Comparison of ENCODE assay signal across 10 cellular contexts in genomic region chr5:10030219-10030831, GRCh38.
DNase-seq lines count a peak whose midpoint lies in the region; ATAC-seq and TF ChIP-seq lines count a peak whose summit lies in the region.
"Had no signal": no experiment of that assay in that cellular context is flagged by ENCODE, and none has a peak within 500 bp of the region (broad histone marks: within the 10 kb centered on the region; RNA-seq: fewer than 3 reads in every experiment).

No MANE protein-coding gene starts in this region.

- 58% methylated on average over 2 of the region's 2 CpGs for WGBS in mammary epithelial cell (ENCODE audit: low coverage, missing lambda C conversion rate)

- no peak overlapping the region for H2AFZ ChIP-seq in mammary epithelial cell (ENCODE audit: low read depth, low read length)

- no peaks in the 10 kb centered on the region for H3K9me3 ChIP-seq in mammary epithelial cell (replicated peaks; ENCODE audit: insufficient read depth, low read length)
- no peaks in the 10 kb centered on the region for H3K9me3 ChIP-seq in mucosa of descending colon
- H3K9me3 ChIP-seq in naive thymus-derived CD4-positive, alpha-beta T cell (ENCODE audit: control insufficient read depth in 2 of 3, low read length in 3 of 3) = peaks cover 0 to 15% (median 0%) of the 10 kb centered on the region in 3 experiments
- H3K9me3 ChIP-seq: thoracic aorta had no signal

- H3K4me1 ChIP-seq in mammary epithelial cell (ENCODE audit: insufficient read depth, low read length) (no peaks in the 10 kb centered on the region), mucosa of descending colon (ENCODE audit: low read depth) (no peaks in the 10 kb centered on the region)
- H3K4me1 ChIP-seq in naive thymus-derived CD4-positive, alpha-beta T cell (ENCODE audit: control insufficient read depth in 2 of 2, insufficient read depth in 2 of 2, low read length in 2 of 2) = no peaks in the 10 kb centered on the region

- peak; percentile 36 for ATAC-seq in mucosa of descending colon
- ATAC-seq in naive thymus-derived CD4-positive, alpha-beta T cell = no peak

- intact Hi-C loops in mammary epithelial cell (cut with micrococcal nuclease) = loop anchor here (1.0 to 10.0 kb wide), 5 partner anchors 132 to 873 kb away; partner anchors contain the start of gene SEMA5A
- intact Hi-C loops in mucosa of descending colon (cut with DNase I, micrococcal nuclease) = no loop called here
- intact Hi-C loops in posterior cingulate gyrus (cut with DNase I) = no loop called here
- intact Hi-C loops in naive thymus-derived CD4-positive, alpha-beta T cell (cut with micrococcal nuclease) = no loop called here

- H3K4me3 ChIP-seq in mammary epithelial cell (replicated peaks in 1 of 3; ENCODE audit: insufficient read depth in 1 of 3, low read depth in 2 of 3, low read length in 3 of 3) = no peak overlapping the region
- no peak overlapping the region for H3K4me3 ChIP-seq in mucosa of descending colon
- no peak overlapping the region for H3K4me3 ChIP-seq in naive thymus-derived CD4-positive, alpha-beta T cell (ENCODE audit: low read length)
- H3K4me3 ChIP-seq: thoracic aorta had no signal

- H3K27me3 ChIP-seq in mammary epithelial cell (ENCODE audit: insufficient read depth, low read length) = no peaks in the 10 kb centered on the region
- no peaks in the 10 kb centered on the region for H3K27me3 ChIP-seq in naive thymus-derived CD4-positive, alpha-beta T cell (ENCODE audit: control insufficient read depth in 2 of 2, insufficient read depth in 2 of 2, low read length in 2 of 2)

- H3K9ac ChIP-seq in mammary epithelial cell (ENCODE audit: insufficient read depth, low read length) = no peak overlapping the region

- H3K36me3 Mint-ChIP-seq in naive thymus-derived CD4-positive, alpha-beta T cell = no peaks in the 10 kb centered on the region

- H3K79me2 ChIP-seq in mammary epithelial cell (ENCODE audit: insufficient read depth, low read length) = no peaks in the 10 kb centered on the region

- DNase-seq in EL = peak; percentile 50
- peak; percentile 12 for DNase-seq in LHCN-M2 (ENCODE audit: low read depth)
- peak; percentile 30 for DNase-seq in mammary epithelial cell
- DNase-seq in mucosa of descending colon = peak in 1 of 3 donors; percentile 32
- DNase-seq in posterior cingulate gyrus = no peak
- no peak for DNase-seq in GM03348 (ENCODE audit: low spot score)
- DNase-seq in naive thymus-derived CD4-positive, alpha-beta T cell = no peak
- no peak for DNase-seq in cortex of kidney (lab: John Stamatoyannopoulos, UW)
- DNase-seq: caudate nucleus had no signal

- H3K4me3 Mint-ChIP-seq in naive thymus-derived CD4-positive, alpha-beta T cell = no peak overlapping the region

- H3K4me1 Mint-ChIP-seq in naive thymus-derived CD4-positive, alpha-beta T cell = no peaks in the 10 kb centered on the region

- CTCF ChIA-PET in mammary epithelial cell (lab: Charles Lee; ENCODE audit: low non-redundant PET) = interaction anchor here (0.6 to 0.7 kb wide), 2 partner anchors 87 to 482 kb away, joined by 3 to 4 read pairs; no protein-coding TSS in a partner anchor
- CTCF ChIA-PET in naive thymus-derived CD4-positive, alpha-beta T cell (lab: Charles Lee) = no interaction called here

- no peak overlapping the region for H3K4me2 ChIP-seq in mammary epithelial cell (ENCODE audit: insufficient read depth, low read depth, low read length)

- H3K27me3 Mint-ChIP-seq in naive thymus-derived CD4-positive, alpha-beta T cell = peaks cover 0 to 8% (median 0%) of the 10 kb centered on the region in 5 donors

- TF ChIP-seq CTCF in mammary epithelial cell (conservative IDR thresholded peaks at IDR 0.05 in 1 of 2, IDR thresholded peaks at IDR 0.05 in 1 of 2; ENCODE audit: extremely low read depth in 1 of 2, insufficient read depth in 1 of 2, low read depth in 1 of 2, low read length in 2 of 2) (peak; percentile 30 to 62), mucosa of descending colon (IDR thresholded peaks at IDR 0.05) (no peak)

- no peak overlapping the region for H3K27ac Mint-ChIP-seq in naive thymus-derived CD4-positive, alpha-beta T cell

- POLR2A ChIA-PET in naive thymus-derived CD4-positive, alpha-beta T cell (lab: Charles Lee) = no interaction called here

- no peak overlapping the region for H3K27ac ChIP-seq in mammary epithelial cell (ENCODE audit: insufficient read depth, low read depth, low read length)
- H3K27ac ChIP-seq in naive thymus-derived CD4-positive, alpha-beta T cell (ENCODE audit: low read depth, low read length) = no peak overlapping the region
- H3K27ac ChIP-seq: thoracic aorta had no signal

- H4K20me1 ChIP-seq in mammary epithelial cell (ENCODE audit: insufficient read depth, low read length) = no peaks in the 10 kb centered on the region

- H3K36me3 ChIP-seq in mammary epithelial cell (ENCODE audit: insufficient read depth, low read length) (no peaks in the 10 kb centered on the region), mucosa of descending colon (ENCODE audit: low read depth) (no peaks in the 10 kb centered on the region)
- H3K36me3 ChIP-seq in naive thymus-derived CD4-positive, alpha-beta T cell (ENCODE audit: control insufficient read depth in 2 of 3, insufficient read depth in 3 of 3, low read length in 3 of 3) = no peaks in the 10 kb centered on the region
- H3K36me3 ChIP-seq: thoracic aorta had no signal

- dilution Hi-C loops in mammary epithelial cell (cut with HindIII; ENCODE audit: low sequenced_read_pairs) = no loop called here

- in situ Hi-C loops in mammary epithelial cell (cut with MboI; ENCODE audit: low sequenced_read_pairs in 2 of 2) = no loop called here

- peaks cover 0 to 39% (median 14%) of the 10 kb centered on the region in 11 donors for H3K9me3 Mint-ChIP-seq in naive thymus-derived CD4-positive, alpha-beta T cell

- BruUV-seq in mammary epithelial cell (replicated peaks; lab: Mats Ljungman, UMichigan) = no TSS peak

Comparison
In these comparisons a context has a peak if more than half of its experiments do, and no peak if none do; other contexts are left out.
1. DNase-seq: peak in EL (single experiment), LHCN-M2 (single experiment) and mammary epithelial cell (single experiment); none in posterior cingulate gyrus (0 of 10), GM03348 (single experiment), naive thymus-derived CD4-positive, alpha-beta T cell (0 of 9) and cortex of kidney (single experiment).